ENCODE assay signal across 13 cellular contexts in the genomic region with DNA sequence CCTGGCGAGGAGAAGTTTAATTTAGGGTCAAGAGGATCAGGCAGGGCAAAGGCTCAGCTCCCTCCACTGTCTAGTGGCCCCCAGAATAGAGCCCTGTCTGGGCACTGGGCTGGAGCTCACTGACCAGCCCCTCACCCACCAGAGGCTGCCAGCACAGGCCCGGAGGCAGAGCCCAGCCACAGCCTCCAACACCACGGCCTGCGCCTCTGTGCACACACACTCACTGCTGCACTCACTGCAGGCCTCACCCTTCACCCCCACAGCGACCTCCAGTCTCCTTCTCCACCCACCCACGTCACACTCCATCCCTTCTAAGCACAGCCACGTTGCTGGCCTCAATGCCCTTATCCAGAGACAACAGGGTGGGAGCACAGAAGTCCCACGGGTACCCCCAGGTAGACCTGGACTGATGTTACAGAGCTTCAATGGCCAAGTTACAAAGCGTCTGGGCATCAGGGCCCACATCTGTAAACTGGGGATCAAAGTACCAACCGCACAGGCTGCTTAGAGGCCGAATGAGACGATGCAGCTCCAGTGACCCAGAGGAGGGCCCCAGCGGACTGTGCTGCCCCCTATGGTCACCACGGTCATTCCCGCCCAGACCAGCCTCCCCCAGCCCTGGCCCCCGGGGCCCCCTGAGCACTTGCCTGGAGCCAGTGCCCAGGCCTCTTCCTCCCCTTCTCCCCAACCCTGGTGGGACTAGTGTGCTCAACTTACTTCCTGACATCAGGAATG. TPM values are rescaled to one million over a fixed set of nuclear protein-coding genes. Genes with fewer than 3 reads are reported as not detected.
DNase-seq lines count a peak whose midpoint lies in the region; ATAC-seq and TF ChIP-seq lines count a peak whose summit lies in the region.
"Had no signal": no experiment of that assay in that cellular context is flagged by ENCODE, and none has a peak within 500 bp of the region (broad histone marks: within the 10 kb centered on the region; RNA-seq: fewer than 3 reads in every experiment).

No MANE protein-coding gene starts in this region.

- no peak for ATAC-seq in stimulated activated memory B cell treated with anti-CD40 and anti-IgM and Interleukin-4, amounts not matched to agents 10 μg/mL and 1 μg/mL and 100 μg/mL, for 72 hours
- ATAC-seq in GM19397 (IDR thresholded peaks at IDR 0.05; ENCODE audit: unreplicated experiment) (no peak), HG03159 (IDR thresholded peaks at IDR 0.05; ENCODE audit: unreplicated experiment) (no peak), GM21529 (IDR thresholded peaks at IDR 0.05; ENCODE audit: unreplicated experiment) (no peak)
- ATAC-seq: naive thymus-derived CD4-positive, alpha-beta T cell had no signal

- CTCF ChIA-PET in activated naive CD4-positive, alpha-beta T cell treated with anti-CD3 and anti-CD28 coated beads, Interleukin-2, amount 10 ng/mL, durations not matched to agents 7 days and 5 days (lab: Charles Lee) = interaction anchor here (0.6 to 1.5 kb wide), 3 partner anchors 17 to 33 kb away, joined by 3 to 5 read pairs (median 3); no protein-coding TSS in a partner anchor

- peak overlapping the region; percentile 71 for H3K27ac Mint-ChIP-seq in activated naive CD4-positive, alpha-beta T cell treated with anti-CD3 and anti-CD28 coated beads, Interleukin-2, amount 10 ng/mL, durations not matched to agents 7 days and 5 days
- peak overlapping the region; percentile 66 for H3K27ac Mint-ChIP-seq in stimulated activated memory B cell treated with anti-CD40 and anti-IgM and Interleukin-4, amounts not matched to agents 10 μg/mL and 1 μg/mL and 100 μg/mL, for 72 hours
- H3K27ac Mint-ChIP-seq: activated naive CD4-positive, alpha-beta T cell treated with anti-CD3 and anti-CD28 coated beads for 36 hours had no signal

- no peak for TF ChIP-seq POLR2A in NB4 (IDR thresholded peaks at IDR 0.05; ENCODE audit: extremely low read depth, insufficient read length)

- peaks cover 43% of the 10 kb centered on the region for H3K4me1 Mint-ChIP-seq in activated naive CD4-positive, alpha-beta T cell treated with anti-CD3 and anti-CD28 coated beads, Interleukin-2, amount 10 ng/mL, durations not matched to agents 7 days and 5 days
- H3K4me1 Mint-ChIP-seq in stimulated activated memory B cell treated with anti-CD40 and anti-IgM and Interleukin-4, amounts not matched to agents 10 μg/mL and 1 μg/mL and 100 μg/mL, for 72 hours = peaks cover 68% of the 10 kb centered on the region

- H3K4me3 ChIP-seq in NB4 (ENCODE audit: low read depth, low read length) = no peak overlapping the region
- H3K4me3 ChIP-seq in fibroblast of villous mesenchyme (ENCODE audit: low read depth, low read length) = no peak overlapping the region

- H3K9me3 Mint-ChIP-seq in activated naive CD4-positive, alpha-beta T cell treated with anti-CD3 and anti-CD28 coated beads, Interleukin-2, amount 10 ng/mL, durations not matched to agents 7 days and 5 days = no peaks in the 10 kb centered on the region
- no peaks in the 10 kb centered on the region for H3K9me3 Mint-ChIP-seq in stimulated activated memory B cell treated with anti-CD40 and anti-IgM and Interleukin-4, amounts not matched to agents 10 μg/mL and 1 μg/mL and 100 μg/mL, for 72 hours
- H3K9me3 Mint-ChIP-seq: activated CD4-positive, alpha-beta memory T cell treated with anti-CD3 and anti-CD28 coated beads, Interleukin-2, amount 10 ng/mL, durations not matched to agents 7 days and 5 days; activated naive CD4-positive, alpha-beta T cell treated with anti-CD3 and anti-CD28 coated beads for 36 hours; naive thymus-derived CD4-positive, alpha-beta T cell; T-helper 1 cell treated with Interleukin-12 subunit alpha and Interleukin-12 subunit beta and Interleukin-4 antibody, amounts not matched to agents 30 μg/mL and 1 μg/mL, for 36 hours had no signal

- H3K27me3 Mint-ChIP-seq in activated naive CD4-positive, alpha-beta T cell treated with anti-CD3 and anti-CD28 coated beads, Interleukin-2, amount 10 ng/mL, durations not matched to agents 7 days and 5 days = no peaks in the 10 kb centered on the region
- no peaks in the 10 kb centered on the region for H3K27me3 Mint-ChIP-seq in stimulated activated memory B cell treated with anti-CD40 and anti-IgM and Interleukin-4, amounts not matched to agents 10 μg/mL and 1 μg/mL and 100 μg/mL, for 72 hours
- H3K27me3 Mint-ChIP-seq: activated CD4-positive, alpha-beta memory T cell treated with anti-CD3 and anti-CD28 coated beads, Interleukin-2, amount 10 ng/mL, durations not matched to agents 7 days and 5 days; naive thymus-derived CD4-positive, alpha-beta T cell had no signal

- H3K36me3 Mint-ChIP-seq in activated naive CD4-positive, alpha-beta T cell treated with anti-CD3 and anti-CD28 coated beads, Interleukin-2, amount 10 ng/mL, durations not matched to agents 7 days and 5 days = peaks cover 55% of the 10 kb centered on the region
- H3K36me3 Mint-ChIP-seq in stimulated activated memory B cell treated with anti-CD40 and anti-IgM and Interleukin-4, amounts not matched to agents 10 μg/mL and 1 μg/mL and 100 μg/mL, for 72 hours = peaks cover 53% of the 10 kb centered on the region

- no peak overlapping the region for H3K4me3 Mint-ChIP-seq in activated naive CD4-positive, alpha-beta T cell treated with anti-CD3 and anti-CD28 coated beads, Interleukin-2, amount 10 ng/mL, durations not matched to agents 7 days and 5 days
- H3K4me3 Mint-ChIP-seq in stimulated activated memory B cell treated with anti-CD40 and anti-IgM and Interleukin-4, amounts not matched to agents 10 μg/mL and 1 μg/mL and 100 μg/mL, for 72 hours = no peak overlapping the region
- H3K4me3 Mint-ChIP-seq: activated CD4-positive, alpha-beta memory T cell treated with anti-CD3 and anti-CD28 coated beads, Interleukin-2, amount 10 ng/mL, durations not matched to agents 7 days and 5 days; activated naive CD4-positive, alpha-beta T cell treated with anti-CD3 and anti-CD28 coated beads for 36 hours; T-helper 1 cell treated with Interleukin-12 subunit alpha and Interleukin-12 subunit beta and Interleukin-4 antibody, amounts not matched to agents 30 μg/mL and 1 μg/mL, for 36 hours had no signal

- TF ChIP-seq CTCF in NB4 (IDR thresholded peaks at IDR 0.05; ENCODE audit: low read depth, low read length) = peak; percentile 26
- TF ChIP-seq CTCF in fibroblast of villous mesenchyme (IDR thresholded peaks at IDR 0.05; ENCODE audit: insufficient read depth, low read depth, low read length) = peak; percentile 6

- DNase-seq in activated naive CD4-positive, alpha-beta T cell treated with anti-CD3 and anti-CD28 coated beads, Interleukin-2, amount 10 ng/mL, durations not matched to agents 7 days and 5 days = no peak
- no peak for DNase-seq in activated naive CD4-positive, alpha-beta T cell (lab: John Stamatoyannopoulos, UW)
- DNase-seq in NB4 (ENCODE audit: low read depth) (peak; percentile 58), fibroblast of villous mesenchyme (ENCODE audit: low read depth) (no peak)
- DNase-seq: activated CD4-positive, alpha-beta memory T cell treated with anti-CD3 and anti-CD28 coated beads, Interleukin-2, amount 10 ng/mL, durations not matched to agents 7 days and 5 days; activated naive CD4-positive, alpha-beta T cell treated with anti-CD3 and anti-CD28 coated beads for 36 hours; islet precursor cell; naive thymus-derived CD4-positive, alpha-beta T cell had no signal

RNA-seq across cellular contexts. Expression of a gene that starts 4.5 kb away (rescaled TPM):
- 11.7 and 12.2 TPM in 2 replicates for total RNA-seq in fibroblast of villous mesenchyme

RNA-seq across cellular contexts. Expression of a gene that starts 24.4 kb away (rescaled TPM):
- total RNA-seq in fibroblast of villous mesenchyme = 18.1 and 19.6 TPM in 2 replicates

RNA-seq across cellular contexts. Expression of a gene that starts 24.8 kb away (rescaled TPM):
- total RNA-seq in fibroblast of villous mesenchyme = 66.5 and 75.1 TPM in 2 replicates
